8 cellular contexts compared by ENCODE assay signal in the genomic region with DNA sequence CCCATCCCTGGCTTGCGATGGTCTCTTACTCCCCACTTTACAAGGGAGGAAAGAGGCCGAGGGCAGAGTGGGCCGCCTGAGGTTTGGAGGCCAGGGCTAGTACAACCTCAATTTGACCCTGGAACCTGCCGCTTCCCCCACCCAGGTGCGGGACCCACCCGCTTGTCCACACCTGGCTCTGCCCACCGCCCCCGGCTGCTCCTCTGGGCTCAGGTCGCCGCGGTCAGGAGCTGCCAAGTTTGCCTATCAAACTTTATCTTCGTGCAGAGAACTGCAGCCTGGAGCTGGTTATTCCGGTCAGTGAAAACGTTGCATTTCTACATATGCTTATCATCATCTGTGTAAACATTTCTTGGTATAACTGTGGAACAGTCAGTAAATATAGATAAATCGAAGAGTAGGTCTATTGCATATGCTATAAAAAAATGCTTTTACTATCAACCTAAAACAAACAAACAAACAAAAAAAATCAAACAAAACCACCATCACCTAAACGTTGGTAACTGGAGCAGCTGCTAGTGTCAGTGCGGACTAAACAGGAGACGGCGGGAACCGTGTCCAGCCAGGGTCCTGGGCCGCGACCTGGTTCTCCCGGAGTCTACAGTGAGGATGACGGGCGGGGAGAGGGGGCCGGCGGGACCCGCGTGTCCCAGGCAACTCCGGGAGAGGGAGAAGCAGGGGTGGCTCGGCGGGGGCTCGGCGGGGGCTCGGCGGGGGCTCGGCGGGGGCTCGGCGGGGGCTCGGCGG. TPM values are rescaled to one million over a fixed set of nuclear protein-coding genes. Genes with fewer than 3 reads are reported as not detected.
DNase-seq lines count a peak whose midpoint lies in the region; ATAC-seq lines count a peak whose summit lies in the region.

No MANE protein-coding gene starts in this region.

- peak overlapping the region; percentile 74 for H3K27ac ChIP-seq in KOPT-K1 (ENCODE audit: low read depth, low read length, poor library complexity, severe bottlenecking)

- no peak for ATAC-seq in GM21381 (IDR thresholded peaks at IDR 0.05; ENCODE audit: unreplicated experiment)

- peaks cover 9% of the 10 kb centered on the region for H3K4me1 ChIP-seq in adipocyte (ENCODE audit: control insufficient read depth, insufficient read depth, low read length)
- peaks cover 47% of the 10 kb centered on the region for H3K4me1 ChIP-seq in skeletal muscle satellite cell (ENCODE audit: control insufficient read depth, insufficient read depth, low read length)

- in situ Hi-C loops in Caki2 (cut with HindIII; ENCODE audit: low pct_unique_long_range_greater_than_20kb, low sequenced_read_pairs), result no loop called here

- H3K4me3 ChIP-seq in adipocyte (ENCODE audit: low read length) (peak overlapping the region; percentile 82), iPS-11a (ENCODE audit: low read depth, low read length) (peak overlapping the region; percentile 21), skeletal muscle satellite cell (ENCODE audit: low read length) (peak overlapping the region; percentile 88)

- no peaks in the 10 kb centered on the region for H3K9me3 ChIP-seq in KOPT-K1 (ENCODE audit: insufficient read depth, low read length, poor library complexity, severe bottlenecking)
- no peaks in the 10 kb centered on the region for H3K9me3 ChIP-seq in adipocyte (ENCODE audit: control insufficient read depth, low read length)
- no peaks in the 10 kb centered on the region for H3K9me3 ChIP-seq in skeletal muscle satellite cell (replicated peaks; ENCODE audit: low read length)

- peak overlapping the region; percentile 77 for H3K4me2 ChIP-seq in skeletal muscle satellite cell (ENCODE audit: low read length)

- H3K9ac ChIP-seq in adipocyte (ENCODE audit: low read length) (peak overlapping the region; percentile 77), skeletal muscle satellite cell (ENCODE audit: low read depth, low read length) (peak overlapping the region; percentile 68)

- H3K36me3 ChIP-seq in KOPT-K1 (ENCODE audit: insufficient read depth, low read length) (no peaks in the 10 kb centered on the region), adipocyte (ENCODE audit: control insufficient read depth, insufficient read depth, low read length, severe bottlenecking) (no peaks in the 10 kb centered on the region), skeletal muscle satellite cell (ENCODE audit: insufficient read depth, low read length) (peaks cover 7% of the 10 kb centered on the region)

- H3K27me3 ChIP-seq in adipocyte (replicated peaks; ENCODE audit: control insufficient read depth, insufficient read depth, low read length), result no peaks in the 10 kb centered on the region
- H3K27me3 ChIP-seq in skeletal muscle satellite cell (ENCODE audit: control insufficient read depth, insufficient read depth, low read length), result no peaks in the 10 kb centered on the region

- DNase-seq in Caki2 (ENCODE audit: low read depth) (peak; percentile 11), adipocyte (ENCODE audit: low read depth) (peak; percentile 64), cortex of kidney (lab: John Stamatoyannopoulos, UW) (no peak), hippocampal formation (lab: John Stamatoyannopoulos, UW) (no peak)

RNA-seq across cellular contexts. Expression of a gene that starts 0.9 kb away (rescaled TPM):
- 1.7 and 5.0 TPM in 2 replicates for total RNA-seq in Caki2 (2014; rRNA removed; shearing (Covaris generic); ENCODE audit: low replicate concordance)
- total RNA-seq in skeletal muscle satellite cell (2012; rRNA removed), result 2.5 and 7.4 TPM in 2 replicates

Comparison
In these comparisons a context has a peak if more than half of its experiments do, and no peak if none do; other contexts are left out.
1. DNase-seq: peak in Caki2 (single experiment) and adipocyte (single experiment); none in cortex of kidney (single experiment) and hippocampal formation (0 of 2).
2. H3K4me3 ChIP-seq: peak in every context shown above with its lines; median percentile 88 in skeletal muscle satellite cell; 82 in adipocyte; 21 in iPS-11a.